Comparison of ENCODE assay signal across 1 cellular context in genomic region chr2:241770185-241770935, GRCh38.
TF ChIP-seq lines count a peak whose summit lies in the region.

No MANE protein-coding gene starts in this region.

TF ChIP-seq in HepG2, 621 proteins besides CTCF, POLR2A, EP300 and RAD21 (continued from another document and continues in another):
- TF ChIP-seq ZNF343 (CRISPR knock-in tag; IDR thresholded peaks at IDR 0.05), result peak; percentile 76; the same call in 1 of the 2 replicates
- TF ChIP-seq ZBTB26 (CRISPR knock-in tag; IDR thresholded peaks at IDR 0.05; ENCODE audit: borderline replicate concordance), result peak; percentile 92
- TF ChIP-seq ZSCAN21 (CRISPR knock-in tag; IDR thresholded peaks at IDR 0.05; ENCODE audit: borderline replicate concordance), result peak; percentile 93
- no peak for TF ChIP-seq HNRNPUL1 (IDR thresholded peaks at IDR 0.05; ENCODE audit: low read depth, low read length)
- no peak for TF ChIP-seq CSRNP2 (CRISPR knock-in tag; conservative IDR thresholded peaks at IDR 0.05; ENCODE audit: low read depth)
- 0 out of 2 replicates have a peak, but pooled peaks have one; percentile 40 for TF ChIP-seq TOE1 (CRISPR knock-in tag; IDR thresholded peaks at IDR 0.05)
- TF ChIP-seq ARNT (IDR thresholded peaks at IDR 0.05), result no peak
- peak; percentile 70 for TF ChIP-seq CCAR2 (optimal IDR thresholded peaks at IDR 0.05; ENCODE audit: low read depth, low read length)
- no peak for TF ChIP-seq IRF1 (CRISPR knock-in tag; IDR thresholded peaks at IDR 0.05; ENCODE audit: low read depth)
- peak; percentile 90 for TF ChIP-seq ZNF263 (CRISPR knock-in tag; IDR thresholded peaks at IDR 0.05)
- TF ChIP-seq YEATS4 (CRISPR knock-in tag; IDR thresholded peaks at IDR 0.05; ENCODE audit: borderline replicate concordance), result peak; percentile 89
- peak; percentile 95; the same call in 1 of the 2 replicates for TF ChIP-seq ZNF556 (CRISPR knock-in tag; IDR thresholded peaks at IDR 0.05; ENCODE audit: borderline replicate concordance)
- TF ChIP-seq ZNF44 (CRISPR knock-in tag; IDR thresholded peaks at IDR 0.05), result no peak; the same call in 1 of the 2 replicates
- TF ChIP-seq KLF15 (CRISPR knock-in tag; IDR thresholded peaks at IDR 0.05; ENCODE audit: borderline replicate concordance), result peak; percentile 67; the same call in 1 of the 2 replicates
- TF ChIP-seq TERF1 (CRISPR knock-in tag; IDR thresholded peaks at IDR 0.05), result no peak; the same call in 1 of the 2 replicates
- peak; percentile 91 for TF ChIP-seq HES4 (CRISPR knock-in tag; IDR thresholded peaks at IDR 0.05; ENCODE audit: borderline replicate concordance)
- TF ChIP-seq RXRB (CRISPR knock-in tag; IDR thresholded peaks at IDR 0.05; ENCODE audit: borderline replicate concordance), result peak; percentile 88
- no peak for TF ChIP-seq ATF7 (IDR thresholded peaks at IDR 0.05)
- peak; percentile 56; the same call in 1 of the 2 replicates for TF ChIP-seq ATF7 (CRISPR knock-in tag; IDR thresholded peaks at IDR 0.05)
- TF ChIP-seq ATF3 (CRISPR knock-in tag; IDR thresholded peaks at IDR 0.05), result no peak; the same call in 1 of the 2 replicates
- TF ChIP-seq ZNF513 (CRISPR knock-in tag; conservative IDR thresholded peaks at IDR 0.05), result no peak
- peak; percentile 79; the same call in 1 of the 2 replicates for TF ChIP-seq ZNF335 (CRISPR knock-in tag; IDR thresholded peaks at IDR 0.05)
- TF ChIP-seq ZIK1 (CRISPR knock-in tag; IDR thresholded peaks at IDR 0.05; ENCODE audit: borderline replicate concordance, low read depth), result 0 out of 2 replicates have a peak, but pooled peaks have one; percentile 13
- no peak for TF ChIP-seq GRHL1 (CRISPR knock-in tag; conservative IDR thresholded peaks at IDR 0.05)
- TF ChIP-seq MXI1 (IDR thresholded peaks at IDR 0.05; ENCODE audit: borderline replicate concordance, low read depth, low read length), result peak; percentile 80; the same call in 1 of the 3 replicates
- TF ChIP-seq ZFP41 (CRISPR knock-in tag; IDR thresholded peaks at IDR 0.05; ENCODE audit: borderline replicate concordance), result peak; percentile 58; the same call in 1 of the 2 replicates
- peak; percentile 89 for TF ChIP-seq ZMYM3 (CRISPR knock-in tag; IDR thresholded peaks at IDR 0.05)
- no peak for TF ChIP-seq ZNF138 (CRISPR knock-in tag; IDR thresholded peaks at IDR 0.05; ENCODE audit: low read depth)
- no peak for TF ChIP-seq GFI1 (CRISPR knock-in tag; IDR thresholded peaks at IDR 0.05; ENCODE audit: borderline replicate concordance)
- TF ChIP-seq PRDM4 (CRISPR knock-in tag; IDR thresholded peaks at IDR 0.05; ENCODE audit: borderline replicate concordance), result no peak
- TF ChIP-seq FLYWCH1 (CRISPR knock-in tag; IDR thresholded peaks at IDR 0.05), result 0 out of 2 replicates have a peak, but pooled peaks have one; percentile 48
- peak; percentile 96 for TF ChIP-seq U2AF1 (optimal IDR thresholded peaks at IDR 0.05; ENCODE audit: low read depth, low read length)
- TF ChIP-seq CBFB (CRISPR knock-in tag; IDR thresholded peaks at IDR 0.05), result peak; percentile 92
- TF ChIP-seq HDAC2 (CRISPR knock-in tag; IDR thresholded peaks at IDR 0.05), result peak; percentile 96
- peak; percentile 80 for TF ChIP-seq HOXA5 (CRISPR knock-in tag; IDR thresholded peaks at IDR 0.05)
- no peak for TF ChIP-seq ARID3A (IDR thresholded peaks at IDR 0.05; ENCODE audit: low read depth, low read length)
- TF ChIP-seq ZNF891 (CRISPR knock-in tag; IDR thresholded peaks at IDR 0.05), result peak; percentile 66
- peak; percentile 94; the same call in 1 of the 2 replicates for TF ChIP-seq MAF1 (CRISPR knock-in tag; IDR thresholded peaks at IDR 0.05; ENCODE audit: borderline replicate concordance)
- TF ChIP-seq KMT2A (CRISPR knock-in tag; IDR thresholded peaks at IDR 0.05), result peak; percentile 38; the same call in 1 of the 2 replicates
- TF ChIP-seq ZNF776 (CRISPR knock-in tag; IDR thresholded peaks at IDR 0.05), result peak; percentile 67
- TF ChIP-seq FOXP1 (IDR thresholded peaks at IDR 0.05), result no peak
- peak; percentile 72 for TF ChIP-seq FOXP1 (CRISPR knock-in tag; IDR thresholded peaks at IDR 0.05)
- TF ChIP-seq MED13 (CRISPR knock-in tag; IDR thresholded peaks at IDR 0.05), result peak; percentile 89
- peak; percentile 62; the same call in 1 of the 2 replicates for TF ChIP-seq ZNF142 (CRISPR knock-in tag; IDR thresholded peaks at IDR 0.05)
- no peak for TF ChIP-seq JUN (CRISPR knock-in tag; IDR thresholded peaks at IDR 0.05)
- peak; percentile 94; the same call in 1 of the 2 replicates for TF ChIP-seq NR1H2 (CRISPR knock-in tag; IDR thresholded peaks at IDR 0.05; ENCODE audit: borderline replicate concordance, low read depth)
